ENCODE assay signal across 9 cellular contexts in genomic region chr5:56026863-56027300, GRCh38. TPM values are rescaled to one million over a fixed set of nuclear protein-coding genes. Genes with fewer than 3 reads are reported as not detected.
DNase-seq lines count a peak whose midpoint lies in the region; ATAC-seq and TF ChIP-seq lines count a peak whose summit lies in the region.
"Had no signal": no experiment of that assay in that cellular context is flagged by ENCODE, and none has a peak within 500 bp of the region (broad histone marks: within the 10 kb centered on the region; RNA-seq: fewer than 3 reads in every experiment).

No MANE protein-coding gene starts in this region.

- H3K4me1 Mint-ChIP-seq in mesothelial cell of epicardium (peaks cover 10% of the 10 kb centered on the region), H9 (no peaks in the 10 kb centered on the region)
- H3K4me1 Mint-ChIP-seq: memory B cell had no signal

- no peak overlapping the region for H3K4me2 ChIP-seq in H9 (ENCODE audit: insufficient read depth, insufficient read length, low read length)

- H3K9me3 ChIP-seq in left lung, result no peaks in the 10 kb centered on the region
- no peaks in the 10 kb centered on the region for H3K9me3 ChIP-seq in H9 (ENCODE audit: control insufficient read depth, low read depth, low read length)

- no peak overlapping the region for H2BK15ac ChIP-seq in H9 (ENCODE audit: low read depth, low read length)

- no peak overlapping the region for H2AFZ ChIP-seq in H9 (ENCODE audit: low read length)

- H4K8ac ChIP-seq in H9 (replicated peaks; ENCODE audit: insufficient read length, low read depth, low read length), result no peak overlapping the region

- H3K56ac ChIP-seq in H9 (ENCODE audit: insufficient read length, low read depth, low read length), result no peak overlapping the region

- no peak overlapping the region for H3K27ac Mint-ChIP-seq in mesothelial cell of epicardium
- no peak overlapping the region for H3K27ac Mint-ChIP-seq in H9
- H3K27ac Mint-ChIP-seq: memory B cell had no signal

- H3K9me3 Mint-ChIP-seq in mesothelial cell of epicardium (no peaks in the 10 kb centered on the region), H9 (no peaks in the 10 kb centered on the region)
- H3K9me3 Mint-ChIP-seq: memory B cell had no signal

- H4K20me1 ChIP-seq in H9 (ENCODE audit: control insufficient read depth, insufficient read depth, insufficient read length), result no peaks in the 10 kb centered on the region

- peak; percentile 87 for ATAC-seq in GM18520 (IDR thresholded peaks at IDR 0.05; ENCODE audit: unreplicated experiment)
- peak; percentile 76 for ATAC-seq in HG02623 (IDR thresholded peaks at IDR 0.05; ENCODE audit: unreplicated experiment)
- ATAC-seq in left lung, result peak; percentile 43

- H3K27me3 ChIP-seq in left lung, result no peaks in the 10 kb centered on the region
- H3K27me3 ChIP-seq in H9 (ENCODE audit: insufficient read depth, low read length), result no peaks in the 10 kb centered on the region

- H3K4ac ChIP-seq in H9 (ENCODE audit: low read depth, low read length), result no peak overlapping the region

- H3K14ac ChIP-seq in H9 (ENCODE audit: insufficient read depth, low read length), result no peak overlapping the region

- H3K36me3 Mint-ChIP-seq in mesothelial cell of epicardium, result no peaks in the 10 kb centered on the region
- H3K36me3 Mint-ChIP-seq in H9 (ENCODE audit: insufficient read depth in 1 of 3, low read depth in 3 of 3), result no peaks in the 10 kb centered on the region
- H3K36me3 Mint-ChIP-seq: memory B cell had no signal

- no peak overlapping the region for H3T11ph ChIP-seq in H9 (ENCODE audit: low read length)

- H2BK120ac ChIP-seq in H9 (ENCODE audit: low read depth, low read length, poor library complexity, severe bottlenecking), result no peak overlapping the region

- no peak overlapping the region for H2AK5ac ChIP-seq in H9 (ENCODE audit: insufficient read length, low read length)

- no CpG with 5 or more reads among the region's 3 CpGs for WGBS in H9 (ENCODE audit: extremely low coverage, insufficient read length, low lambda C conversion rate)

- no peak overlapping the region for H4K91ac ChIP-seq in H9 (ENCODE audit: insufficient read length, low read depth, low read length)

- DNase-seq in NOMO-1 treated with dmso at 0.1 percent for 144 hours (lab: John Stamatoyannopoulos, UW; ENCODE audit: unreplicated experiment), result peak; percentile 63
- no peak for DNase-seq in left lung
- no peak for DNase-seq in mesothelial cell of epicardium (ENCODE audit: low spot score in 2 of 2, unreplicated experiment in 2 of 2)
- no peak for DNase-seq in H9
- DNase-seq in activated CD4-positive, alpha-beta T cell treated with anti-CD3 and anti-CD28 coated beads, Interleukin-2, amount 50 U/mL, for 48 hours, result no peak
- no peak for DNase-seq in NCI-H1930 (lab: John Stamatoyannopoulos, UW)

- H3K27me3 Mint-ChIP-seq in mesothelial cell of epicardium (ENCODE audit: low read depth) (no peaks in the 10 kb centered on the region), H9 (ENCODE audit: low read depth) (no peaks in the 10 kb centered on the region)

- intact Hi-C loops in left lung (cut with DNase I), result no loop called here

- H3K18ac ChIP-seq in H9 (ENCODE audit: insufficient read length, low read depth, low read length), result no peak overlapping the region

- no peak overlapping the region for H2BK20ac ChIP-seq in H9 (ENCODE audit: low read depth, low read length, poor library complexity, severe bottlenecking)

- no peak overlapping the region for H3K23ac ChIP-seq in H9 (ENCODE audit: insufficient read length, low read depth, low read length)

- H4K5ac ChIP-seq in H9 (ENCODE audit: insufficient read length, low read depth, low read length), result no peak overlapping the region

- H3K4me3 ChIP-seq in left lung, result no peak overlapping the region

- H2BK5ac ChIP-seq in H9 (ENCODE audit: insufficient read length, low read length), result no peak overlapping the region

- no peaks in the 10 kb centered on the region for H3K23me2 ChIP-seq in H9 (ENCODE audit: insufficient read length, low read depth, low read length, poor library complexity, severe bottlenecking)

- H3K27ac ChIP-seq in left lung (peak overlapping the region in 1 of 2 donors; percentile 53), H9 (ENCODE audit: insufficient read length, low read depth, low read length) (no peak overlapping the region)

- no peak overlapping the region for H3K9ac ChIP-seq in H9 (ENCODE audit: extremely low read depth, insufficient read length, low read length)

- H3K36me3 ChIP-seq in left lung, result no peaks in the 10 kb centered on the region

- no peaks in the 10 kb centered on the region for H3K79me1 ChIP-seq in H9 (ENCODE audit: insufficient read depth, low read depth, low read length, poor library complexity, severe bottlenecking)

- no peak for TF ChIP-seq CTCF in left lung (IDR thresholded peaks at IDR 0.05)
- no peak for TF ChIP-seq CTCF in mesothelial cell of epicardium (IDR thresholded peaks at IDR 0.05; ENCODE audit: unreplicated experiment)
- TF ChIP-seq CTCF in H9 (conservative IDR thresholded peaks at IDR 0.05), result no peak

- H3K4me1 ChIP-seq in left lung (peaks cover 0 to 18% of the 10 kb centered on the region in 2 donors), H9 (ENCODE audit: insufficient read depth, low read length) (no peaks in the 10 kb centered on the region)

- H3K4me3 Mint-ChIP-seq in mesothelial cell of epicardium (no peak overlapping the region), H9 (no peak overlapping the region)
- H3K4me3 Mint-ChIP-seq: memory B cell had no signal

- no peaks in the 10 kb centered on the region for H3K79me2 ChIP-seq in H9 (ENCODE audit: insufficient read depth, low read length)

- H2BK12ac ChIP-seq in H9 (ENCODE audit: insufficient read length, low read depth, low read length), result no peak overlapping the region

RNA-seq across cellular contexts. Expression of gene IL6ST, which starts 32.1 kb away (rescaled TPM):
- total RNA-seq in left lung (100 to 1,000 TPM; 309 to 464 TPM), mesothelial cell of epicardium (373 to 381 TPM (median 374 TPM) in 3 replicates), H9 (2021) (10.3 and 11.1 TPM in 2 replicates)

Comparison
In these comparisons a context has a peak if more than half of its experiments do, and no peak if none do; other contexts are left out.
1. RNA of gene IL6ST, which starts 32.1 kb away (total RNA-seq): 309 to 464 TPM in left lung and 373 to 381 TPM in mesothelial cell of epicardium; 10.3 to 11.1 TPM in H9; every median in the first group is over 10 times any median in the second.
2. Peak in every context shown above with its lines, with median percentiles within 50 percentile points of each other: ATAC-seq.